35 cellular contexts compared by ENCODE assay signal in the genomic region with DNA sequence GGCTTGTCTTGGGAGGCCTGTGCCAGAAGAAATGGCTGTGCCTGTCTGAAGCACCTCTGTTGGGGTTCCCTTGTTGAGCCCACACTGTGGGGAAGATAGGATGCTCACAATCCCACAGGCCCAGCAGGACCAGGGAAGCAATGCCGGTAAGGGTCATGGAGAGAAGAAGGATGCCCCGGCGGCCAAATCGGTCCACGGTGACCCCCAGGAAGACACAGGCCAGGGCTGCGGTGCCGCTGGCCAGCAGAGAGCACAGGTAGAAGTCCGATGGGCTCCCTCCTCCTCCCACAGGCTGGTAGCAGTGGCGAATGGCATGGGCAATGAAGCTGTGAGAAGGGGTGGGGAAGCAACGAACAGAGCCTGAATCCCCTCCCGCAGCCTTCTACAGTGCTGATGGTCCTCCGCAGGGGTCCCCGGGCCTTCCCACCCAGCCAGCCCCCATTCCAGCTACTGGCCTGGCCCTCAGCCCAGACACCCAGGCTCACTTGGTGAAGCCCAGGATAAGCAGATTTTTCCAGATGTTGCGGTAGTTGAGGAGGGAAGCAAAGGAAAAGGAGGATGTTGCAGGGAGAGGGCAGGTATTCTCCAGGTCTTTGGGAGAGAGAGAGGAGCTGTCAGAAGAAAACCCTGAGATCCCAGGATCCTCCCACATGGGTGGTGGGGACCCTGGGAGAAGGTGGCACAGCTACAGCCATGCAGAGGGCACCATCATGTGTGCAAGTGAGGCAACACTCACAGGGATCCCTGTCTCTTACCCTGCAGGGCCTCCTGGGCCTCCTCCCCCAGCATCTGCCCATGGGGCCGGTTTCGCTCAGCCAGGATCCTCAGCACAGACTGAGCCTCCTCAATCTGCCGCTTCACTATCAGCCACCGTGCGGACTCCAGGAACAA. TPM values are rescaled to one million over a fixed set of nuclear protein-coding genes. Genes with fewer than 3 reads are reported as not detected.
"Had no signal": no experiment of that assay in that cellular context is flagged by ENCODE, and none has a peak within 500 bp of the region (broad histone marks: within the 10 kb centered on the region; RNA-seq: fewer than 3 reads in every experiment).

No MANE protein-coding gene starts in this region.

- H3K27me3 ChIP-seq: breast epithelium had no signal

- H3K4me1 Mint-ChIP-seq: activated T-helper 17 cell treated with anti-CD3 and anti-CD28 coated beads, Interleukin-2, amount 50 U/mL, for 72 hours had no signal

- H3K9me3 Mint-ChIP-seq: activated CD4-positive, alpha-beta T cell treated with anti-CD3 and anti-CD28 coated beads, Interleukin-2, amount 10 ng/mL, durations not matched to agents 24 days and 14 days; activated CD8-positive, alpha-beta T cell treated with anti-CD3 and anti-CD28 coated beads for 36 hours; activated naive CD8-positive, alpha-beta T cell treated with anti-CD3 and anti-CD28 coated beads for 36 hours; activated T-helper 17 cell treated with anti-CD3 and anti-CD28 coated beads, Interleukin-2, amount 50 U/mL, for 72 hours; T-helper 1 cell treated with Interleukin-12 subunit alpha and Interleukin-12 subunit beta and Interleukin-4 antibody, amounts not matched to agents 30 μg/mL and 1 μg/mL, for 36 hours; T-helper 2 cell treated with Interferon-gamma antibody and Interleukin-4, amounts not matched to agents 5 μg/mL and 100 μg/mL, for 36 hours had no signal

- H3K4me1 ChIP-seq: breast epithelium had no signal

- H3K4me3 Mint-ChIP-seq: activated CD4-positive, alpha-beta T cell treated with anti-CD3 and anti-CD28 coated beads, Interleukin-2, amount 10 ng/mL, durations not matched to agents 24 days and 14 days; activated CD8-positive, alpha-beta T cell treated with anti-CD3 and anti-CD28 coated beads for 36 hours; activated naive CD8-positive, alpha-beta T cell treated with anti-CD3 and anti-CD28 coated beads for 36 hours; activated T-cell treated with anti-CD3 and anti-CD28 coated beads, Interleukin-2, amount 50 U/mL, for 72 hours; activated T-helper 17 cell treated with anti-CD3 and anti-CD28 coated beads, Interleukin-2, amount 50 U/mL, for 72 hours; T-helper 1 cell treated with Interleukin-12 subunit alpha and Interleukin-12 subunit beta and Interleukin-4 antibody, amounts not matched to agents 30 μg/mL and 1 μg/mL, for 36 hours; T-helper 2 cell treated with Interferon-gamma antibody and Interleukin-4, amounts not matched to agents 5 μg/mL and 100 μg/mL, for 36 hours had no signal

- DNase-seq: activated CD4-positive, alpha-beta T cell treated with anti-CD3 and anti-CD28 coated beads, Interleukin-2, amount 10 ng/mL, durations not matched to agents 24 days and 14 days; activated CD4-positive, alpha-beta T cell treated with anti-CD3 and anti-CD28 coated beads, Interleukin-2, amount 50 U/mL, for 4 hours; activated CD8-positive, alpha-beta T cell treated with anti-CD3 and anti-CD28 coated beads for 36 hours; activated effector memory CD4-positive, alpha-beta T cell treated with anti-CD3 and anti-CD28 coated beads, Interleukin-2, amount 50 U/mL, for 16 hours; activated naive CD4-positive, alpha-beta T cell; activated naive CD4-positive, alpha-beta T cell treated with anti-CD3 and anti-CD28 coated beads, Interleukin-2, amount 50 U/mL, for 16 hours; activated naive CD8-positive, alpha-beta T cell treated with anti-CD3 and anti-CD28 coated beads for 36 hours; activated T-cell treated with anti-CD3 and anti-CD28 coated beads, Interleukin-2, amount 50 U/mL, for 1 hour; activated T-cell treated with anti-CD3 and anti-CD28 coated beads, Interleukin-2, amount 50 U/mL, for 72 hours; amniotic stem cell; aorta; caudate nucleus; Karpas-422; NCI-H1105 treated with DMSO at 0.1 percent for 48 hours; NCI-H1436; NCI-H1694 treated with DMSO at 0.1 percent for 48 hours; NCI-H2029 treated with DMSO at 0.1 percent for 48 hours; NCI-H2107; NCI-H2171; NCI-H510A; NCI-H526; NCI-H748 treated with DMSO at 0.1 percent for 48 hours; NK-92 treated with Interleukin-12 subunit alpha and Interleukin-12 subunit beta, amount 100 ng/mL, for 24 hours; PC-3; RPMI8226; SHP77 treated with DMSO at 0.1 percent for 48 hours; SK-N-SH had no signal

- H3K27ac Mint-ChIP-seq: activated CD4-positive, alpha-beta T cell treated with anti-CD3 and anti-CD28 coated beads, Interleukin-2, amount 10 ng/mL, durations not matched to agents 24 days and 14 days; activated CD8-positive, alpha-beta T cell treated with anti-CD3 and anti-CD28 coated beads for 36 hours; activated naive CD8-positive, alpha-beta T cell treated with anti-CD3 and anti-CD28 coated beads for 36 hours; activated T-cell treated with anti-CD3 and anti-CD28 coated beads, Interleukin-2, amount 50 U/mL, for 72 hours; activated T-helper 17 cell treated with anti-CD3 and anti-CD28 coated beads, Interleukin-2, amount 50 U/mL, for 72 hours; T-helper 1 cell treated with Interleukin-12 subunit alpha and Interleukin-12 subunit beta and Interleukin-4 antibody, amounts not matched to agents 30 μg/mL and 1 μg/mL, for 36 hours; T-helper 2 cell treated with Interferon-gamma antibody and Interleukin-4, amounts not matched to agents 5 μg/mL and 100 μg/mL, for 36 hours had no signal

- H3K9ac ChIP-seq: SK-N-SH had no signal

- H3K27ac ChIP-seq: breast epithelium, Peyer's patch, SJSA1 had no signal

- H3K36me3 ChIP-seq: breast epithelium, Peyer's patch, SJSA1 had no signal

- H3K4me3 ChIP-seq: breast epithelium, Peyer's patch, SJSA1 had no signal

- ATAC-seq: activated CD8-positive, alpha-beta T cell treated with anti-CD3 and anti-CD28 coated beads for 36 hours; activated T-cell treated with anti-CD3 and anti-CD28 coated beads, Interleukin-2, amount 50 U/mL, for 72 hours; activated T-helper 17 cell treated with anti-CD3 and anti-CD28 coated beads, Interleukin-2, amount 50 U/mL, for 72 hours; PC-3 had no signal

- H3K4me2 ChIP-seq: SK-N-SH had no signal

- H3K9me3 ChIP-seq: breast epithelium, Peyer's patch, SJSA1, SK-N-SH had no signal

RNA-seq across cellular contexts. Expression of gene SLC22A17, which starts 5.0 kb away (rescaled TPM):
- total RNA-seq: MCF 10A had no signal

RNA-seq across cellular contexts. Expression of gene EFS, which starts 17.3 kb away (rescaled TPM):
- total RNA-seq: activated CD4-positive, alpha-beta T cell treated with anti-CD3 and anti-CD28 coated beads, Interleukin-2, amount 10 ng/mL, durations not matched to agents 24 days and 14 days; activated CD8-positive, alpha-beta memory T cell treated with anti-CD3 and anti-CD28 coated beads for 36 hours; activated CD8-positive, alpha-beta T cell treated with anti-CD3 and anti-CD28 coated beads for 36 hours; activated naive CD8-positive, alpha-beta T cell treated with anti-CD3 and anti-CD28 coated beads for 36 hours; activated T-helper 17 cell treated with anti-CD3 and anti-CD28 coated beads, Interleukin-2, amount 50 U/mL, for 72 hours; MCF 10A; SJSA1 had no signal

RNA-seq across cellular contexts. Expression of gene IL25, which starts 25.0 kb away (rescaled TPM):
- total RNA-seq: activated CD4-positive, alpha-beta T cell treated with anti-CD3 and anti-CD28 coated beads, Interleukin-2, amount 10 ng/mL, durations not matched to agents 24 days and 14 days; activated CD8-positive, alpha-beta memory T cell treated with anti-CD3 and anti-CD28 coated beads for 36 hours; activated CD8-positive, alpha-beta T cell treated with anti-CD3 and anti-CD28 coated beads for 36 hours; activated naive CD8-positive, alpha-beta T cell treated with anti-CD3 and anti-CD28 coated beads for 36 hours; activated T-cell treated with anti-CD3 and anti-CD28 coated beads, Interleukin-2, amount 50 U/mL, for 72 hours; activated T-helper 17 cell treated with anti-CD3 and anti-CD28 coated beads, Interleukin-2, amount 50 U/mL, for 72 hours; aorta; breast epithelium; MCF 10A; PC-3; Peyer's patch; SJSA1 had no signal

RNA-seq across cellular contexts. Expression of gene CMTM5, which starts 29.2 kb away (rescaled TPM):
- total RNA-seq: activated CD4-positive, alpha-beta T cell treated with anti-CD3 and anti-CD28 coated beads, Interleukin-2, amount 10 ng/mL, durations not matched to agents 24 days and 14 days; activated CD8-positive, alpha-beta memory T cell treated with anti-CD3 and anti-CD28 coated beads for 36 hours; activated CD8-positive, alpha-beta T cell treated with anti-CD3 and anti-CD28 coated beads for 36 hours; activated naive CD8-positive, alpha-beta T cell treated with anti-CD3 and anti-CD28 coated beads for 36 hours; activated T-helper 17 cell treated with anti-CD3 and anti-CD28 coated beads, Interleukin-2, amount 50 U/mL, for 72 hours; MCF 10A; PC-3; Peyer's patch; SJSA1 had no signal
